8 cellular contexts compared by ENCODE assay signal in the genomic region with DNA sequence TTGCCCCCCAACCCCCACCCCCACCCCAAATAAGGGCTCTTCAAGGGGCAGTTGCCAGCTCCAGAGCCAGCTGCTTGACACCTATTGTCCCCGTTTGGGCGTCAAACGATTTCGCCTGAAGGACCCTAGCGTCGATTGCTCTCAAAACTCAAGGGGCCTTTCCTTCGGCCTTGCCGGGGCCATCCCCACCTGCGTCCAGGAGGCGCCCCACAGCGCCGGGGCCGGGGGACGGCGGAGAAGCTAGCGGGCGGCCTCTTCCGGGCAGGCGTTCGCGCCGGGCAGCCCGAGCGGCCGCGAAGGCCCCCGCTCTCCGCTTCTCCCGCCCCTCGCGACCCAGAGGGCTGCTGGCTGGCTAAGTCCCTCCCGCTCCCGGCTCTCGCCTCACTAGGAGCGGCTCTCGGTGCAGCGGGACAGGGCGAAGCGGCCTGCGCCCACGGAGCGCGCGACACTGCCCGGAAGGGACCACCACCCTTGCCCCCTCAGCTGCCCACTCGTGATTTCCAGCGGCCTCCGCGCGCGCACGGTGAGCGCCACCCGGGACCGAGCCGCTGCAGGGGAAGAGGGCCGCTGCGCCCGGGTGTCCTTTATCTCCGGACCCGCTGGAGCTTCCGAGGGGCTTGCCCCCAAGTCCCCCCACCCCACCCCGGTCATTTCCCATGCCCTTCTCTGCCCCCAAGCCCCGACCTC. TPM values are rescaled to one million over a fixed set of nuclear protein-coding genes. Genes with fewer than 3 reads are reported as not detected.
DNase-seq lines count a peak whose midpoint lies in the region; ATAC-seq and TF ChIP-seq lines count a peak whose summit lies in the region.

A gene with protein sequence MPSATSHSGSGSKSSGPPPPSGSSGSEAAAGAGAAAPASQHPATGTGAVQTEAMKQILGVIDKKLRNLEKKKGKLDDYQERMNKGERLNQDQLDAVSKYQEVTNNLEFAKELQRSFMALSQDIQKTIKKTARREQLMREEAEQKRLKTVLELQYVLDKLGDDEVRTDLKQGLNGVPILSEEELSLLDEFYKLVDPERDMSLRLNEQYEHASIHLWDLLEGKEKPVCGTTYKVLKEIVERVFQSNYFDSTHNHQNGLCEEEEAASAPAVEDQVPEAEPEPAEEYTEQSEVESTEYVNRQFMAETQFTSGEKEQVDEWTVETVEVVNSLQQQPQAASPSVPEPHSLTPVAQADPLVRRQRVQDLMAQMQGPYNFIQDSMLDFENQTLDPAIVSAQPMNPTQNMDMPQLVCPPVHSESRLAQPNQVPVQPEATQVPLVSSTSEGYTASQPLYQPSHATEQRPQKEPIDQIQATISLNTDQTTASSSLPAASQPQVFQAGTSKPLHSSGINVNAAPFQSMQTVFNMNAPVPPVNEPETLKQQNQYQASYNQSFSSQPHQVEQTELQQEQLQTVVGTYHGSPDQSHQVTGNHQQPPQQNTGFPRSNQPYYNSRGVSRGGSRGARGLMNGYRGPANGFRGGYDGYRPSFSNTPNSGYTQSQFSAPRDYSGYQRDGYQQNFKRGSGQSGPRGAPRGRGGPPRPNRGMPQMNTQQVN (plus strand): TSS at position 383 of the 687 bp plus-strand sequence. CDS start 690 bp downstream, outside the sequence.

- ATAC-seq in GM21619 (IDR thresholded peaks at IDR 0.05; ENCODE audit: unreplicated experiment), result peak; percentile 56

- H3K36me3 ChIP-seq in PC-9 (ENCODE audit: low read depth) (peaks cover 24% of the 10 kb centered on the region), esophagus (ENCODE audit: control insufficient read depth in 2 of 2, insufficient read depth in 2 of 2, low read length in 1 of 2) (peaks cover 0 to 2% of the 10 kb centered on the region in 2 donors), mucosa of stomach (ENCODE audit: control insufficient read depth, insufficient read depth, low read length) (no peaks in the 10 kb centered on the region)

- peak within 1 kb of the TSS; percentile 94 for H3K27ac ChIP-seq in PC-9
- peak within 1 kb of the TSS; percentile 98 for H3K27ac ChIP-seq in esophagus (ENCODE audit: low read depth in 2 of 2, low read length in 1 of 2)

- TF ChIP-seq CTCF in PC-9 (conservative IDR thresholded peaks at IDR 0.05), result no peak

- POLR2A ChIA-PET in PC-9 (lab: Charles Lee; ENCODE audit: unreplicated experiment), result interaction anchor here (0.5 to 0.8 kb wide), 5 partner anchors 14 to 397 kb away, joined by 3 to 11 read pairs (median 5); no protein-coding TSS in a partner anchor

- H3K4me3 ChIP-seq in PC-9 (peak within 1 kb of the TSS; percentile 72), esophagus (ENCODE audit: low read depth in 1 of 2, low read length in 2 of 2) (peak within 1 kb of the TSS; percentile 78 to 84), mucosa of stomach (ENCODE audit: low read length) (peak within 1 kb of the TSS; percentile 83)

- H3K4me2 ChIP-seq in PC-9, result peak within 1 kb of the TSS; percentile 86

- WGBS in esophagus, 2 donors, result 0 to 1% methylated on average over 50 to 64 of the region's 64 CpGs

- peaks cover 27% of the 10 kb centered on the region for H3F3A ChIP-seq in PC-9 (ENCODE audit: insufficient read depth, low read depth)

- in situ Hi-C loops in KBM-7 (cut with MboI; ENCODE audit: low pct_unique_long_range_greater_than_20kb, low sequenced_read_pairs), result no loop called here

- DNase-seq in DMS 273 treated with DMSO at 0.1 percent for 48 hours (lab: John Stamatoyannopoulos, UW), result peak; percentile 56
- DNase-seq in KBM-7, result peak; percentile 95
- peak; percentile 84 to 93 for DNase-seq in PC-9
- DNase-seq in activated T-cell treated with anti-CD3 and anti-CD28 coated beads, Interleukin-2, amount 50 U/mL, for 1 hour, result peak; percentile 88
- DNase-seq in stimulated activated CD8-positive, alpha-beta memory T cell treated with anti-CD3 and anti-CD28 coated beads, Interleukin-4, amount 100 ng/mL, for 48 hours, result peak; percentile 90

- no TSS peak for BruUV-seq in PC-9 (replicated peaks; lab: Mats Ljungman, UMichigan)

- no peaks in the 10 kb centered on the region for H3K9me3 ChIP-seq in PC-9 (ENCODE audit: insufficient read depth, low read depth)
- no peaks in the 10 kb centered on the region for H3K9me3 ChIP-seq in esophagus (ENCODE audit: control insufficient read depth in 2 of 2, insufficient read depth in 1 of 2, low read depth in 1 of 2, low read length in 1 of 2)
- H3K9me3 ChIP-seq in mucosa of stomach (ENCODE audit: control insufficient read depth, low read length), result no peaks in the 10 kb centered on the region

- intact Hi-C loops in PC-9 (cut with micrococcal nuclease; ENCODE audit: unreplicated experiment), result loop anchor here (2.0 kb wide), 1 partner anchor 307 kb away; the partner anchor contains the start of gene ABTB2

- H3K27me3 ChIP-seq in PC-9 (ENCODE audit: insufficient read depth, low read depth), result no peaks in the 10 kb centered on the region
- no peaks in the 10 kb centered on the region for H3K27me3 ChIP-seq in esophagus (ENCODE audit: control insufficient read depth in 1 of 2, insufficient read depth in 2 of 2, low read length in 2 of 2)
- H3K27me3 ChIP-seq in mucosa of stomach (ENCODE audit: control insufficient read depth, insufficient read depth, low read length), result no peaks in the 10 kb centered on the region

- H3K79me2 ChIP-seq in PC-9 (ENCODE audit: low read depth), result peaks cover 44% of the 10 kb centered on the region

- H4K20me1 ChIP-seq in PC-9 (ENCODE audit: insufficient read depth), result peaks cover 30% of the 10 kb centered on the region

- peak within 1 kb of the TSS; percentile 86 for H2AFZ ChIP-seq in PC-9

- CTCF ChIA-PET in PC-9 (lab: Charles Lee), result no interaction called here

- peaks cover 39% of the 10 kb centered on the region for H3K4me1 ChIP-seq in PC-9 (replicated peaks; ENCODE audit: insufficient read depth)
- peaks cover 0 to 2% of the 10 kb centered on the region in 2 donors for H3K4me1 ChIP-seq in esophagus (ENCODE audit: control insufficient read depth in 2 of 2, insufficient read depth in 2 of 2, low read length in 1 of 2)
- H3K4me1 ChIP-seq in mucosa of stomach (ENCODE audit: control insufficient read depth, insufficient read depth, low read length), result peaks cover 15% of the 10 kb centered on the region

- H3K9ac ChIP-seq in mucosa of stomach (ENCODE audit: low read length), result peak within 1 kb of the TSS; percentile 95

- no peaks in the 10 kb centered on the region for H3K9me2 ChIP-seq in PC-9 (ENCODE audit: insufficient read depth)

RNA-seq across cellular contexts. Expression of the gene that starts here (rescaled TPM):
- 258 and 289 TPM in 2 replicates for total RNA-seq in PC-9 (2021)
- polyA plus RNA-seq in esophagus, result 10 to 100 TPM; 54.0 to 58.8 TPM

Comparison
In these comparisons a context has a peak if more than half of its experiments do, and no peak if none do; other contexts are left out.
1. Peak in every context shown above with its lines: DNase-seq, ATAC-seq, H3K4me3 ChIP-seq and H3K27ac ChIP-seq.